In genomic region chr13:45269204-45269603, GRCh38 we compare ENCODE assay signal across 23 cellular contexts.
A peak's percentile ranks its signal among the peaks of the same experiment; 100 is the strongest.
DNase-seq lines count a peak whose midpoint lies in the region; ATAC-seq, FAIRE-seq and TF ChIP-seq lines count a peak whose summit lies in the region.
"Had no signal": no experiment of that assay in that cellular context is flagged by ENCODE, and none has a peak within 500 bp of the region (broad histone marks: within the 10 kb centered on the region; RNA-seq: fewer than 3 reads in every experiment).

No MANE protein-coding gene starts in this region.

- peak; percentile 56 for TF ChIP-seq CTCF in endodermal cell (conservative IDR thresholded peaks at IDR 0.05)
- no peak for TF ChIP-seq CTCF in osteoblast (IDR thresholded peaks at IDR 0.05; ENCODE audit: extremely low read depth, low read depth, low read length)
- TF ChIP-seq CTCF in coronary artery (IDR thresholded peaks at IDR 0.05) = no peak

- H3K79me2 ChIP-seq in osteoblast (ENCODE audit: insufficient read depth, low read length) = no peaks in the 10 kb centered on the region

- H3K27me3 Mint-ChIP-seq in endodermal cell (ENCODE audit: insufficient read depth) = no peaks in the 10 kb centered on the region
- H3K27me3 Mint-ChIP-seq: dendritic cell treated with granulocyte-macrophage colony-stimulating factor and Interleukin-4, amounts not matched to agents 40 ng/mL and 50 ng/mL, for 4 days had no signal

- H3K4me1 Mint-ChIP-seq in endodermal cell = peaks cover 23% of the 10 kb centered on the region
- H3K4me1 Mint-ChIP-seq: mesothelial cell of epicardium, nephron progenitor cell had no signal

- H3K9me3 ChIP-seq in endodermal cell (ENCODE audit: control insufficient read depth, low read length) = no peaks in the 10 kb centered on the region
- H3K9me3 ChIP-seq in osteoblast (ENCODE audit: low read depth, low read length) = no peaks in the 10 kb centered on the region
- H3K9me3 ChIP-seq: SJCRH30, tibial nerve had no signal

- FAIRE-seq in H54 (lab: Jason Lieb, UNC) (peak; percentile 23), RCC 7860 (lab: Jason Lieb, UNC) (no peak)
- FAIRE-seq: GM12892 had no signal

- TF ChIP-seq POLR2A in H54 (IDR thresholded peaks at IDR 0.05; ENCODE audit: low read depth, low read length) = no peak

- H3K27me3 ChIP-seq in endodermal cell (ENCODE audit: control insufficient read depth, insufficient read depth, low read length, poor library complexity, severe bottlenecking) (no peaks in the 10 kb centered on the region), osteoblast (ENCODE audit: insufficient read depth, low read length) (no peaks in the 10 kb centered on the region)
- H3K27me3 ChIP-seq: SJCRH30, tibial nerve had no signal

- no peak overlapping the region for H3K4me2 ChIP-seq in osteoblast (ENCODE audit: insufficient read depth, low read length)

- no peak for ATAC-seq in GM21423 (IDR thresholded peaks at IDR 0.05; ENCODE audit: unreplicated experiment)

- no peak overlapping the region for H3K27ac Mint-ChIP-seq in endodermal cell
- H3K27ac Mint-ChIP-seq: dendritic cell treated with granulocyte-macrophage colony-stimulating factor and Interleukin-4, amounts not matched to agents 40 ng/mL and 50 ng/mL, for 4 days; mesothelial cell of epicardium; nephron progenitor cell had no signal

- H2AFZ ChIP-seq in osteoblast (ENCODE audit: low read length) = no peak overlapping the region

- H3K27ac ChIP-seq in endodermal cell (ENCODE audit: low read depth, low read length) (no peak overlapping the region), osteoblast (ENCODE audit: low read depth, low read length) (no peak overlapping the region), coronary artery (no peak overlapping the region)
- H3K27ac ChIP-seq: SJCRH30, tibial nerve had no signal

- no peak overlapping the region for H3K4me3 Mint-ChIP-seq in endodermal cell
- H3K4me3 Mint-ChIP-seq: dendritic cell treated with granulocyte-macrophage colony-stimulating factor and Interleukin-4, amounts not matched to agents 40 ng/mL and 50 ng/mL, for 4 days; mesothelial cell of epicardium; nephron progenitor cell had no signal

- peaks cover 23% of the 10 kb centered on the region for H3K36me3 Mint-ChIP-seq in endodermal cell (ENCODE audit: low read depth)

- H4K20me1 ChIP-seq in osteoblast (ENCODE audit: insufficient read depth, low read length) = no peaks in the 10 kb centered on the region

- peaks cover 9% of the 10 kb centered on the region for H3K36me3 ChIP-seq in endodermal cell (ENCODE audit: control insufficient read depth, insufficient read depth, low read length)
- peaks cover 7% of the 10 kb centered on the region for H3K36me3 ChIP-seq in osteoblast (ENCODE audit: insufficient read depth, low read length)

- DNase-seq in H54 (ENCODE audit: insufficient read length, low spot score) = peak; percentile 15
- DNase-seq in RCC 7860 (ENCODE audit: low spot score) = peak; percentile 41
- DNase-seq in endodermal cell = no peak
- DNase-seq in osteoblast (ENCODE audit: insufficient read length, low spot score, missing footprints) = peak; percentile 23
- DNase-seq in coronary artery (ENCODE audit: low spot score) = no peak
- DNase-seq in NCI-H526 (lab: John Stamatoyannopoulos, UW) = no peak
- DNase-seq in T-helper 9 cell = no peak
- DNase-seq: activated CD4-positive, alpha-beta T cell treated with anti-CD3 and anti-CD28 coated beads for 48 hours; aorta; Calu3; head of caudate nucleus; NCI-H2029; NCI-H524; nephron progenitor cell; OCI-M1; SJCRH30; stimulated activated naive CD4-positive, alpha-beta T cell treated with Interleukin-2 at 50 U/mL for 16 hours; T1000 had no signal

- no peak overlapping the region for H3K9ac ChIP-seq in endodermal cell (ENCODE audit: extremely low read depth, low read length, poor library complexity, severe bottlenecking)

- H3K4me1 ChIP-seq in endodermal cell (ENCODE audit: control insufficient read depth, insufficient read depth, low read length) (no peaks in the 10 kb centered on the region), osteoblast (ENCODE audit: insufficient read depth, low read length) (no peaks in the 10 kb centered on the region)
- H3K4me1 ChIP-seq: SJCRH30, tibial nerve had no signal

- H3K4me3 ChIP-seq in endodermal cell (ENCODE audit: low read length) = no peak overlapping the region
- H3K4me3 ChIP-seq in osteoblast (ENCODE audit: insufficient read depth, low read length) = no peak overlapping the region
- no peak overlapping the region for H3K4me3 ChIP-seq in coronary artery
- H3K4me3 ChIP-seq: SJCRH30, tibial nerve had no signal

- no peaks in the 10 kb centered on the region for H3K9me3 Mint-ChIP-seq in endodermal cell
- H3K9me3 Mint-ChIP-seq: dendritic cell treated with granulocyte-macrophage colony-stimulating factor and Interleukin-4, amounts not matched to agents 40 ng/mL and 50 ng/mL, for 4 days; mesothelial cell of epicardium; nephron progenitor cell had no signal

- 90 to 94% methylated on average over 2 of the region's 2 CpGs for WGBS in endodermal cell (ENCODE audit: insufficient coverage in 1 of 2, insufficient read length in 1 of 2), 2 experiments

Comparison
In these comparisons a context has a peak if more than half of its experiments do, and no peak if none do; other contexts are left out.
1. DNase-seq: peak in H54 (single experiment), RCC 7860 (single experiment) and osteoblast (single experiment); none in endodermal cell (single experiment), coronary artery (single experiment), NCI-H526 (0 of 2) and T-helper 9 cell (single experiment).